In the genomic region with DNA sequence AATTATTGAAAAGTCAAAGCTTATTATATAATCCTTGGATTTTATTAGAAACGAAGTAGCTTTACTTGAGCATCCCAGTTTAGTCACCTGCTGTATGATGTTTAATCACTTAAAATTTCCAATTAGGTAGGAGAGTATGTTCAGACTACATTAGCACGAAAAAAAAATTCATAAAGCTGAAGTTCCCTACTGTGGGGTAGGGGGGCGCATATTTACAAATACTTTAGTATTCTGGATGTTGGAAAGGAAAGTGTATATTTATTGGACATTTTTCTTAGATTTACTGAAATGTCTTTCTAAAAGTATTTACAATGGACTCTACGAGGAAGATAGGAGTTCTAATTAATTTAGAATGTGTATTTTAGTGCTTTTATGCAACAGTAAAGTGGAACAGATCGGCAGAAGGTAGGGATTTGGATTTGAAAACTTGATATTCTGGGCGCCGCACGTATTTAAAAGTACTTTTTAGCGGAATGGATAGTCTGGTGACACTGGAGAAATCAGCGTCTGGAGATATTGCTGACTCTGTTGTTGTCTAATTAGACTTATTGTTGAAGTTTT, we compare ENCODE assay signal across 8 cellular contexts. TPM values are rescaled to one million over a fixed set of nuclear protein-coding genes. Genes with fewer than 3 reads are reported as not detected.
DNase-seq lines count a peak whose midpoint lies in the region; ATAC-seq and TF ChIP-seq lines count a peak whose summit lies in the region.

No MANE protein-coding gene starts in this region.

- no peak overlapping the region for H3K27ac Mint-ChIP-seq in activated naive CD8-positive, alpha-beta T cell treated with anti-CD3 and anti-CD28 coated beads, Interleukin-2, amount 50 U/mL, for 24 hours

- H3K36me3 ChIP-seq in Karpas-422 (ENCODE audit: insufficient read depth, low read length) (no peaks in the 10 kb centered on the region), mucosa of descending colon (ENCODE audit: low read depth) (no peaks in the 10 kb centered on the region)

- peaks cover 7% of the 10 kb centered on the region; the same call in 1 of the 2 replicates for H3K27me3 ChIP-seq in Karpas-422 (ENCODE audit: low read length)

- no peaks in the 10 kb centered on the region for H3K27me3 Mint-ChIP-seq in activated naive CD8-positive, alpha-beta T cell treated with anti-CD3 and anti-CD28 coated beads, Interleukin-2, amount 50 U/mL, for 24 hours

- H3K4me3 Mint-ChIP-seq in activated naive CD8-positive, alpha-beta T cell treated with anti-CD3 and anti-CD28 coated beads, Interleukin-2, amount 50 U/mL, for 24 hours: peak overlapping the region; percentile 93

- H4K20me1 ChIP-seq in Karpas-422 (ENCODE audit: insufficient read depth, low read depth, low read length): peaks cover 57% of the 10 kb centered on the region

- no peak overlapping the region for H3K9ac ChIP-seq in Karpas-422 (ENCODE audit: low read length)

- H3K36me3 Mint-ChIP-seq in activated naive CD8-positive, alpha-beta T cell treated with anti-CD3 and anti-CD28 coated beads, Interleukin-2, amount 50 U/mL, for 24 hours (ENCODE audit: low read depth): peaks cover 2% of the 10 kb centered on the region

- no peaks in the 10 kb centered on the region for H3K9me2 ChIP-seq in Karpas-422 (replicated peaks; ENCODE audit: insufficient read depth, low read length)

- H3K79me2 ChIP-seq in Karpas-422 (ENCODE audit: low read length): peaks cover 10% of the 10 kb centered on the region

- no peak overlapping the region for H3K27ac ChIP-seq in Karpas-422 (ENCODE audit: low read length)

- peak overlapping the region; percentile 82 for H3K4me2 ChIP-seq in Karpas-422 (ENCODE audit: low read depth, low read length, poor library complexity, severe bottlenecking)

- H3K4me1 ChIP-seq in Karpas-422 (ENCODE audit: low read length) (peaks cover 27% of the 10 kb centered on the region), mucosa of descending colon (ENCODE audit: low read depth) (peaks cover 17% of the 10 kb centered on the region)

- intact Hi-C loops in mucosa of descending colon (cut with DNase I, micrococcal nuclease): no loop called here

- H3K9me3 Mint-ChIP-seq in activated naive CD8-positive, alpha-beta T cell treated with anti-CD3 and anti-CD28 coated beads, Interleukin-2, amount 50 U/mL, for 24 hours: no peaks in the 10 kb centered on the region

- H3K9me3 ChIP-seq in Karpas-422 (ENCODE audit: low read length) (no peaks in the 10 kb centered on the region), mucosa of descending colon (no peaks in the 10 kb centered on the region)

- DNase-seq in ELR (ENCODE audit: low read depth): peak; percentile 42
- no peak for DNase-seq in Karpas-422
- DNase-seq in activated naive CD8-positive, alpha-beta T cell treated with anti-CD3 and anti-CD28 coated beads, Interleukin-2, amount 50 U/mL, for 24 hours: no peak
- DNase-seq in lung microvascular endothelial cell (ENCODE audit: low read depth in 2 of 2): peak; percentile 7 to 31
- no peak for DNase-seq in COLO829 (ENCODE audit: low spot score)
- DNase-seq in A172 (ENCODE audit: low spot score): no peak
- no peak for DNase-seq in mucosa of descending colon

- H3K4me3 ChIP-seq in Karpas-422 (ENCODE audit: low read length) (peak overlapping the region; percentile 76), mucosa of descending colon (no peak overlapping the region)

- TF ChIP-seq CTCF in mucosa of descending colon (IDR thresholded peaks at IDR 0.05): no peak

- peaks cover 32% of the 10 kb centered on the region for H3K4me1 Mint-ChIP-seq in activated naive CD8-positive, alpha-beta T cell treated with anti-CD3 and anti-CD28 coated beads, Interleukin-2, amount 50 U/mL, for 24 hours

- ATAC-seq in activated naive CD8-positive, alpha-beta T cell treated with anti-CD3 and anti-CD28 coated beads, Interleukin-2, amount 50 U/mL, for 24 hours: no peak
- ATAC-seq in GM21529 (IDR thresholded peaks at IDR 0.05; ENCODE audit: unreplicated experiment) (no peak), mucosa of descending colon (no peak)

- no peak overlapping the region for H2AFZ ChIP-seq in Karpas-422 (ENCODE audit: low read length)

RNA-seq across cellular contexts. Expression of a gene that starts 1.9 kb away (rescaled TPM):
- 8.5 and 12.8 TPM in 2 replicates for total RNA-seq in Karpas-422 (2014; rRNA removed; shearing (Covaris generic); ENCODE audit: low replicate concordance)
- 10.7 and 16.1 TPM in 2 replicates for total RNA-seq in lung microvascular endothelial cell
- total RNA-seq in A172 (2014; rRNA removed; shearing (Covaris generic)): 16.0 and 18.8 TPM in 2 replicates
- 10 to 100 TPM; 20.4 to 45.1 (median 20.4) TPM for total RNA-seq in mucosa of descending colon

RNA-seq across cellular contexts. Expression of a gene that starts 33.7 kb away (rescaled TPM):
- 36.9 and 48.1 TPM in 2 replicates for total RNA-seq in Karpas-422 (2014; rRNA removed; shearing (Covaris generic); ENCODE audit: low replicate concordance)
- total RNA-seq in lung microvascular endothelial cell: 27.7 and 44.8 TPM in 2 replicates
- 49.0 and 61.9 TPM in 2 replicates for total RNA-seq in A172 (2014; rRNA removed; shearing (Covaris generic))
- total RNA-seq in mucosa of descending colon: 10 to 100 TPM; 35.4 to 41.6 (median 35.8) TPM

Comparison
In these comparisons a context has a peak if more than half of its experiments do, and no peak if none do; other contexts are left out.
1. DNase-seq: peak in ELR (single experiment) and lung microvascular endothelial cell (2 of 2); none in Karpas-422 (single experiment), activated naive CD8-positive, alpha-beta T cell treated with anti-CD3 and anti-CD28 coated beads, Interleukin-2, amount 50 U/mL, for 24 hours (single experiment), COLO829 (single experiment), A172 (single experiment) and mucosa of descending colon (0 of 3).